12 cellular contexts compared by ENCODE assay signal in genomic region chr2:37201766-37202165, GRCh38. TPM values are rescaled to one million over a fixed set of nuclear protein-coding genes. Genes with fewer than 3 reads are reported as not detected.
DNase-seq lines count a peak whose midpoint lies in the region; ATAC-seq and TF ChIP-seq lines count a peak whose summit lies in the region.
"Had no signal": no experiment of that assay in that cellular context is flagged by ENCODE, and none has a peak within 500 bp of the region (broad histone marks: within the 10 kb centered on the region; RNA-seq: fewer than 3 reads in every experiment).

No MANE protein-coding gene starts in this region.

- no peaks in the 10 kb centered on the region for H3F3A ChIP-seq in MM.1S (ENCODE audit: insufficient read depth, low read length)

- H3K4me1 Mint-ChIP-seq in CD4-positive, CD25-positive, alpha-beta regulatory T cell: peaks cover 33 to 50% (median 39%) of the 10 kb centered on the region in 4 donors
- H3K4me1 Mint-ChIP-seq in activated CD8-positive, alpha-beta T cell treated with anti-CD3 and anti-CD28 coated beads for 36 hours (ENCODE audit: low read depth): peaks cover 54% of the 10 kb centered on the region

- DNase-seq in CD4-positive, CD25-positive, alpha-beta regulatory T cell: no peak
- peak; percentile 82 for DNase-seq in activated CD8-positive, alpha-beta T cell treated with anti-CD3 and anti-CD28 coated beads for 36 hours
- DNase-seq in glomerular visceral epithelial cell (ENCODE audit: extremely low spot score) (peak; percentile 1), NCI-H1092 treated with DMSO at 0.1 percent for 48 hours (lab: John Stamatoyannopoulos, UW) (no peak), MM.1S (no peak)
- DNase-seq: sigmoid colon had no signal

- peak overlapping the region in 1 of 3 donors; percentile 75 for H3K27ac Mint-ChIP-seq in CD4-positive, CD25-positive, alpha-beta regulatory T cell
- H3K27ac Mint-ChIP-seq in activated CD8-positive, alpha-beta T cell treated with anti-CD3 and anti-CD28 coated beads for 36 hours: peak overlapping the region; percentile 86

- H3K9me3 Mint-ChIP-seq in CD4-positive, CD25-positive, alpha-beta regulatory T cell: peaks cover 0 to 12% (median 8%) of the 10 kb centered on the region in 7 donors
- H3K9me3 Mint-ChIP-seq in activated CD8-positive, alpha-beta T cell treated with anti-CD3 and anti-CD28 coated beads for 36 hours: peaks cover 15% of the 10 kb centered on the region

- ATAC-seq in CD4-positive, CD25-positive, alpha-beta regulatory T cell (ENCODE audit: low read depth in 2 of 2): no peak
- peak; percentile 92 for ATAC-seq in activated CD8-positive, alpha-beta T cell treated with anti-CD3 and anti-CD28 coated beads for 36 hours
- ATAC-seq in GM21381 (IDR thresholded peaks at IDR 0.05; ENCODE audit: unreplicated experiment) (no peak), HG03342 (IDR thresholded peaks at IDR 0.05; ENCODE audit: unreplicated experiment) (no peak)
- ATAC-seq: HCT116 had no signal

- TF ChIP-seq CTCF in activated CD8-positive, alpha-beta T cell treated with anti-CD3 and anti-CD28 coated beads for 36 hours (IDR thresholded peaks at IDR 0.05): no peak
- no peak for TF ChIP-seq CTCF in MM.1S (IDR thresholded peaks at IDR 0.05; ENCODE audit: low read length)

- no peaks in the 10 kb centered on the region for H4K20me1 ChIP-seq in MM.1S (ENCODE audit: insufficient read depth, low read length)

- WGBS in HUES64: 95% methylated on average over 1 of the region's 1 CpG

- peaks cover 60% of the 10 kb centered on the region for H3K36me3 ChIP-seq in CD4-positive, CD25-positive, alpha-beta regulatory T cell (ENCODE audit: control insufficient read depth, insufficient read depth, low read length)
- H3K36me3 ChIP-seq in HUES64 (ENCODE audit: insufficient read depth, low read length) (peaks cover 68% of the 10 kb centered on the region), MM.1S (replicated peaks; ENCODE audit: insufficient read depth, low read length) (peaks cover 26% of the 10 kb centered on the region)

- CTCF ChIA-PET in activated CD8-positive, alpha-beta T cell treated with anti-CD3 and anti-CD28 coated beads for 36 hours (lab: Charles Lee): interaction anchor here (1.7 kb wide), 1 partner anchor 11 kb away, joined by 4 read pairs; no protein-coding TSS in a partner anchor

- peak overlapping the region; percentile 3 for H3K27ac ChIP-seq in CD4-positive, CD25-positive, alpha-beta regulatory T cell (ENCODE audit: insufficient read depth, low read length, poor library complexity, severe bottlenecking)
- H3K27ac ChIP-seq in HUES64 (ENCODE audit: low read depth, low read length): 0 out of 2 replicates have a peak overlapping the region, but pooled peaks have one; percentile 17
- H3K27ac ChIP-seq in MM.1S (ENCODE audit: low read length): no peak overlapping the region
- H3K27ac ChIP-seq: sigmoid colon had no signal

- no peak overlapping the region for H3K4me3 ChIP-seq in CD4-positive, CD25-positive, alpha-beta regulatory T cell (ENCODE audit: low read depth, low read length)
- H3K4me3 ChIP-seq in HUES64 (ENCODE audit: low read length) (no peak overlapping the region), MM.1S (ENCODE audit: low read length) (no peak overlapping the region)
- H3K4me3 ChIP-seq: sigmoid colon had no signal

- H3K9ac ChIP-seq in HUES64 (ENCODE audit: low read depth, low read length): no peak overlapping the region
- no peak overlapping the region for H3K9ac ChIP-seq in MM.1S (ENCODE audit: low read length)

- peaks cover 46% of the 10 kb centered on the region for H3K36me3 Mint-ChIP-seq in CD4-positive, CD25-positive, alpha-beta regulatory T cell
- H3K36me3 Mint-ChIP-seq in activated CD8-positive, alpha-beta T cell treated with anti-CD3 and anti-CD28 coated beads for 36 hours (ENCODE audit: low read depth): peaks cover 64% of the 10 kb centered on the region

- peaks cover 23% of the 10 kb centered on the region for H3K4me1 ChIP-seq in CD4-positive, CD25-positive, alpha-beta regulatory T cell (ENCODE audit: control insufficient read depth, insufficient read depth, low read length, poor library complexity, severe bottlenecking)
- H3K4me1 ChIP-seq in HUES64 (ENCODE audit: insufficient read depth, low read length) (peaks cover 43% of the 10 kb centered on the region), MM.1S (ENCODE audit: low read length) (no peaks in the 10 kb centered on the region; the same call in 1 of the 2 replicates)

- H3K27me3 ChIP-seq in CD4-positive, CD25-positive, alpha-beta regulatory T cell (ENCODE audit: control insufficient read depth, insufficient read depth, low read length): no peaks in the 10 kb centered on the region
- H3K27me3 ChIP-seq in HUES64 (ENCODE audit: insufficient read depth, low read length) (no peaks in the 10 kb centered on the region), MM.1S (replicated peaks; ENCODE audit: insufficient read depth, low read length) (no peaks in the 10 kb centered on the region)
- H3K27me3 ChIP-seq: sigmoid colon had no signal

- H3K79me2 ChIP-seq in MM.1S (ENCODE audit: low read length): peaks cover 77% of the 10 kb centered on the region

- no peaks in the 10 kb centered on the region for H3K9me2 ChIP-seq in MM.1S (replicated peaks; ENCODE audit: insufficient read depth, low read length)

- no peak overlapping the region for H2AFZ ChIP-seq in MM.1S (ENCODE audit: low read length)

- H3K4me3 Mint-ChIP-seq in CD4-positive, CD25-positive, alpha-beta regulatory T cell: peak overlapping the region in 2 of 4 donors; percentile 3 to 38
- peak overlapping the region; percentile 13 for H3K4me3 Mint-ChIP-seq in activated CD8-positive, alpha-beta T cell treated with anti-CD3 and anti-CD28 coated beads for 36 hours

- POLR2A ChIA-PET in activated CD8-positive, alpha-beta T cell treated with anti-CD3 and anti-CD28 coated beads for 36 hours (lab: Charles Lee): interaction anchor here (0.7 to 1.2 kb wide), 5 partner anchors 19 to 686 kb away, joined by 3 to 4 read pairs (median 3); partner anchors contain the start of gene EIF2AK2

- H3K4me2 ChIP-seq in MM.1S (ENCODE audit: low read depth, low read length): no peak overlapping the region

- intact Hi-C loops in activated CD8-positive, alpha-beta T cell treated with anti-CD3 and anti-CD28 coated beads for 36 hours (cut with micrococcal nuclease): no loop called here

- no peaks in the 10 kb centered on the region for H3K27me3 Mint-ChIP-seq in CD4-positive, CD25-positive, alpha-beta regulatory T cell
- H3K27me3 Mint-ChIP-seq in activated CD8-positive, alpha-beta T cell treated with anti-CD3 and anti-CD28 coated beads for 36 hours: no peaks in the 10 kb centered on the region

- peaks cover 2 to 7% of the 10 kb centered on the region in 2 experiments for H3K9me3 ChIP-seq in CD4-positive, CD25-positive, alpha-beta regulatory T cell (ENCODE audit: control insufficient read depth in 2 of 2, low read length in 2 of 2)
- peaks cover 22% of the 10 kb centered on the region for H3K9me3 ChIP-seq in HUES64 (ENCODE audit: insufficient read depth, low read depth, low read length)
- H3K9me3 ChIP-seq in MM.1S (replicated peaks; ENCODE audit: insufficient read depth, low read length): no peaks in the 10 kb centered on the region
- H3K9me3 ChIP-seq: sigmoid colon had no signal

RNA-seq across cellular contexts. Expression of gene CEBPZOS, which starts 5.5 kb away (rescaled TPM):
- 33.1 TPM for total RNA-seq in CD4-positive, CD25-positive, alpha-beta regulatory T cell
- 10 to 100 TPM; 24.8 to 37.7 (median 29.8) TPM for polyA plus RNA-seq in CD4-positive, CD25-positive, alpha-beta regulatory T cell
- 9.5 TPM for polyA plus RNA-seq in HUES64 (2013, experiment 1 of 2)
- polyA plus RNA-seq in HUES64 (2013, experiment 2 of 2): 12.9 TPM
- total RNA-seq in activated CD8-positive, alpha-beta T cell treated with anti-CD3 and anti-CD28 coated beads for 36 hours: 10 to 100 TPM; 43.7 to 48.4 TPM

RNA-seq across cellular contexts. Expression of gene SULT6B1, which starts 13.3 kb away (rescaled TPM):
- not detected for total RNA-seq in CD4-positive, CD25-positive, alpha-beta regulatory T cell
- not detected for polyA plus RNA-seq in CD4-positive, CD25-positive, alpha-beta regulatory T cell
- not detected for polyA plus RNA-seq in HUES64 (2013, experiment 1 of 2)
- polyA plus RNA-seq in HUES64 (2013, experiment 2 of 2): not detected
- not detected for total RNA-seq in activated CD8-positive, alpha-beta T cell treated with anti-CD3 and anti-CD28 coated beads for 36 hours
- total RNA-seq: cardiac septum, sigmoid colon had no signal
- polyA plus RNA-seq: sigmoid colon, thymus had no signal

RNA-seq across cellular contexts. Expression of gene CEBPZ, which starts 29.6 kb away (rescaled TPM):
- total RNA-seq in CD4-positive, CD25-positive, alpha-beta regulatory T cell: 64.2 TPM
- polyA plus RNA-seq in CD4-positive, CD25-positive, alpha-beta regulatory T cell: 10 to 100 TPM; 25.1 to 39.1 (median 31.8) TPM
- 103 TPM for polyA plus RNA-seq in HUES64 (2013, experiment 1 of 2)
- 104 TPM for polyA plus RNA-seq in HUES64 (2013, experiment 2 of 2)
- 10 to 100 TPM; 69.2 to 78.6 TPM for total RNA-seq in activated CD8-positive, alpha-beta T cell treated with anti-CD3 and anti-CD28 coated beads for 36 hours

RNA-seq across cellular contexts. Expression of gene NDUFAF7, which starts 29.7 kb away (rescaled TPM):
- 26.5 TPM for total RNA-seq in CD4-positive, CD25-positive, alpha-beta regulatory T cell
- 1 to 10 TPM; 5.4 to 9.3 (median 6.8) TPM for polyA plus RNA-seq in CD4-positive, CD25-positive, alpha-beta regulatory T cell
- polyA plus RNA-seq in HUES64 (2013, experiment 1 of 2): 26.4 TPM
- 23.3 TPM for polyA plus RNA-seq in HUES64 (2013, experiment 2 of 2)
- total RNA-seq in activated CD8-positive, alpha-beta T cell treated with anti-CD3 and anti-CD28 coated beads for 36 hours: 10 to 100 TPM; 18.4 to 22.5 TPM

RNA-seq across cellular contexts. Expression of gene EIF2AK2, which starts 45.0 kb away (rescaled TPM):
- 40.9 TPM for total RNA-seq in CD4-positive, CD25-positive, alpha-beta regulatory T cell
- 10 to 100 TPM; 20.5 to 23.4 (median 22.4) TPM for polyA plus RNA-seq in CD4-positive, CD25-positive, alpha-beta regulatory T cell
- polyA plus RNA-seq in HUES64 (2013, experiment 1 of 2): 19.3 TPM
- 24.8 TPM for polyA plus RNA-seq in HUES64 (2013, experiment 2 of 2)
- 10 to 100 TPM; 43.1 to 49.3 TPM for total RNA-seq in activated CD8-positive, alpha-beta T cell treated with anti-CD3 and anti-CD28 coated beads for 36 hours

Comparison
In these comparisons a context has a peak if more than half of its experiments do, and no peak if none do; other contexts are left out.
1. DNase-seq: peak in activated CD8-positive, alpha-beta T cell treated with anti-CD3 and anti-CD28 coated beads for 36 hours (single experiment) and glomerular visceral epithelial cell (single experiment); none in CD4-positive, CD25-positive, alpha-beta regulatory T cell (0 of 3), NCI-H1092 treated with DMSO at 0.1 percent for 48 hours (single experiment) and MM.1S (single experiment).